24 cellular contexts compared by ENCODE assay signal in the genomic region with DNA sequence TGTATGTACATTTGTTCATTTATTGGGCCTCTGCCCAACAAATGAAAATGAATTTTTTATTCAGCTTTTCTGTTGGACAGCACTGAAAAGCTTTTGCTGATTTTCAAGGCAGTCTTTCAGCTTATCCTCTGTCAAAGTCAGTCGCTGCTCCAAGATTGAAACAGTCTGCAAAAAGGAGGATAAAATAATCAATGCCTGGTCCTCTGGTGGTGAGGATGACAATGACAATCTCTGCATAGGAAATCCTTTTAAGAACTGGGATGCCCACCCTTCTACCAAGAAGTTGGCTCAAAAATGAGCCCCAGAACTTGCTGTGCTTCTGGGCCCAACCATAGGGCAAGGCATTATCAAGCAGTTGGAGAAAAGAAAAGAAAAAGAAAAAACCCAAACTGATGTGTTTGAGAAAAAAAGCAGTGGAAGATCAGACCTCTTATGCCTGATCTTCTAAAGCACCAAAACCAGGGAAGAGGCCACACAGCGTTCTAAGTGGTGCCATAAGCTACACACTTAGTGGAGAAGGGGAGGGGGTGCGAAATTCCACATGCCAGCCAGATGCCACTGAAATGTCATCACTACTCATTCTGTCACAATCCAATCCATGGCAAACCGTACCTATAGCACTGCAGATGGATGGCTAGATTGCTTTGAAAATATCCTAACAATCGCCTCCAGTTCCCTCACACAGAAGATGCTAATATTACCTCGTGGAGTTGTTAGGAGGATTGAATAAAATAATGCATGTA.
DNase-seq lines count a peak whose midpoint lies in the region; FAIRE-seq and TF ChIP-seq lines count a peak whose summit lies in the region.
"Had no signal": no experiment of that assay in that cellular context is flagged by ENCODE, and none has a peak within 500 bp of the region (broad histone marks: within the 10 kb centered on the region; RNA-seq: fewer than 3 reads in every experiment).

No MANE protein-coding gene starts in this region.

- no peaks in the 10 kb centered on the region for H4K20me1 ChIP-seq in Loucy (ENCODE audit: insufficient read depth, low read length, poor library complexity, severe bottlenecking)
- no peaks in the 10 kb centered on the region for H4K20me1 ChIP-seq in H1 (replicated peaks in 1 of 2; ENCODE audit: control insufficient read depth in 1 of 2, insufficient read depth in 2 of 2, low read length in 2 of 2)
- no peaks in the 10 kb centered on the region for H4K20me1 ChIP-seq in neural progenitor cell (ENCODE audit: low read depth)

- intact Hi-C loops in activated CD4-positive, alpha-beta T cell treated with anti-CD3 and anti-CD28 coated beads, Interleukin-2, amount 10 ng/mL, durations not matched to agents 24 days and 14 days (cut with micrococcal nuclease): no loop called here
- intact Hi-C loops in lower leg skin (cut with DNase I; ENCODE audit: low total_unique reads): no loop called here

- no peak overlapping the region for H3K14ac ChIP-seq in H1 (ENCODE audit: insufficient read length)

- no peak overlapping the region for H3K4ac ChIP-seq in H1 (replicated peaks; ENCODE audit: insufficient read length, low read depth, low read length)

- no peak overlapping the region for H2AK5ac ChIP-seq in H1 (ENCODE audit: low read depth, low read length)

- H3K27ac ChIP-seq in H1 (ENCODE audit: low read depth, low read length) (no peak overlapping the region), neural progenitor cell (no peak overlapping the region)
- H3K27ac ChIP-seq: epithelial cell of prostate, pancreas, spleen, tibial nerve had no signal

- H2AFZ ChIP-seq in Loucy (ENCODE audit: low read length) (no peak overlapping the region), H1 (ENCODE audit: low read length) (no peak overlapping the region), neural progenitor cell (replicated peaks) (no peak overlapping the region)

- peak; percentile 23 to 30; a peak in 2 of 4 replicates for TF ChIP-seq RAD21 in H1 (IDR thresholded peaks at IDR 0.05 in 1 of 2, conservative IDR thresholded peaks at IDR 0.05 in 1 of 2; ENCODE audit: low read depth in 2 of 2, low read length in 2 of 2)

- H3K36me3 ChIP-seq in Loucy (ENCODE audit: insufficient read depth, low read length) (no peaks in the 10 kb centered on the region; the same call in 1 of the 2 replicates), H1 (ENCODE audit: control insufficient read depth in 2 of 4, insufficient read depth in 4 of 4, low read length in 3 of 4) (no peaks in the 10 kb centered on the region), neural progenitor cell (no peaks in the 10 kb centered on the region)

- H3K27me3 ChIP-seq in Loucy (ENCODE audit: insufficient read depth, low read length, poor library complexity, severe bottlenecking) (no peaks in the 10 kb centered on the region), H1 (replicated peaks in 1 of 4; ENCODE audit: control insufficient read depth in 3 of 4, extremely low read depth in 1 of 4, insufficient read depth in 3 of 4, low read length in 3 of 4) (no peaks in the 10 kb centered on the region), neural progenitor cell (no peaks in the 10 kb centered on the region)
- H3K27me3 ChIP-seq: pancreas, spleen, tibial nerve had no signal

- no peaks in the 10 kb centered on the region for H3K23me2 ChIP-seq in H1 (ENCODE audit: low read depth, low read length)

- CTCF ChIA-PET in H1 (lab: Charles Lee; ENCODE audit: partially characterized antibody): interaction anchor here (0.7 to 1.5 kb wide), 5 partner anchors 29 to 402 kb away, joined by 3 to 4 read pairs (median 3); no protein-coding TSS in a partner anchor

- TF ChIP-seq CTCF in GM12872 (IDR thresholded peaks at IDR 0.05; ENCODE audit: insufficient read depth, low read depth, low read length): peak; percentile 24; the same call in 1 of the 3 replicates
- peak; percentile 37 for TF ChIP-seq CTCF in Loucy (conservative IDR thresholded peaks at IDR 0.05; ENCODE audit: low read length)
- TF ChIP-seq CTCF in H1 (IDR thresholded peaks at IDR 0.05; ENCODE audit: control extremely low read depth in 1 of 3, insufficient read depth in 1 of 3, low read depth in 1 of 3, low read length in 3 of 3): peak in 1 of 3 experiments; percentile 19; a peak in 1 of 4 replicates
- peak; percentile 28 for TF ChIP-seq CTCF in neural progenitor cell (IDR thresholded peaks at IDR 0.05)
- TF ChIP-seq CTCF in lower leg skin (IDR thresholded peaks at IDR 0.05): no peak
- TF ChIP-seq CTCF in GM20000 (IDR thresholded peaks at IDR 0.05; ENCODE audit: extremely low read depth, missing control alignments): no peak

- peak overlapping the region; percentile 11 for H3K27ac Mint-ChIP-seq in neural progenitor cell
- H3K27ac Mint-ChIP-seq in activated CD4-positive, alpha-beta T cell treated with anti-CD3 and anti-CD28 coated beads, Interleukin-2, amount 10 ng/mL, durations not matched to agents 24 days and 14 days: no peak overlapping the region
- H3K27ac Mint-ChIP-seq: stimulated activated naive B cell treated with anti-CD40 and anti-IgM and Interleukin-4, amounts not matched to agents 10 μg/mL and 1 μg/mL and 100 μg/mL, for 72 hours had no signal

- H4K91ac ChIP-seq in H1 (replicated peaks; ENCODE audit: insufficient read length, low read length): no peak overlapping the region

- no peak overlapping the region for H3K18ac ChIP-seq in H1 (ENCODE audit: extremely low read depth, low read length)

- no peak for TF ChIP-seq POLR2A in H1 (IDR thresholded peaks at IDR 0.05; ENCODE audit: control extremely low read depth in 1 of 2, low read depth in 2 of 2, low read length in 2 of 2)
- TF ChIP-seq POLR2A in lower leg skin (IDR thresholded peaks at IDR 0.05): no peak

- DNase-seq in H1 (ENCODE audit: low read depth in 1 of 2, low spot score in 2 of 2) (no peak), neural progenitor cell (ENCODE audit: low spot score) (no peak), NCI-H2227 (lab: John Stamatoyannopoulos, UW; ENCODE audit: unreplicated experiment) (no peak), lower leg skin (ENCODE audit: low spot score in 2 of 2) (no peak), GM20000 (ENCODE audit: low spot score) (no peak)
- no peak for DNase-seq in activated CD4-positive, alpha-beta T cell treated with anti-CD3 and anti-CD28 coated beads, Interleukin-2, amount 10 ng/mL, durations not matched to agents 24 days and 14 days
- DNase-seq: activated CD8-positive, alpha-beta memory T cell treated with anti-CD3 and anti-CD28 coated beads for 24 hours; activated gamma-delta T cell; aorta; CD4-positive, CD25-positive, alpha-beta regulatory T cell; cortex of kidney; EL; HCEC 1CT; NCI-H1048; NCI-H345; OCI-M1; pancreas; spleen; stimulated activated naive B cell treated with anti-CD40 and anti-IgM and Interleukin-4, amounts not matched to agents 10 μg/mL and 1 μg/mL and 100 μg/mL, for 72 hours had no signal

- H3K79me2 ChIP-seq in Loucy (ENCODE audit: insufficient read depth, low read length): no peaks in the 10 kb centered on the region
- H3K79me2 ChIP-seq in H1 (ENCODE audit: control insufficient read depth in 1 of 2, insufficient read depth in 2 of 2, low read length in 2 of 2): no peaks in the 10 kb centered on the region
- no peaks in the 10 kb centered on the region for H3K79me2 ChIP-seq in neural progenitor cell (ENCODE audit: low read depth)

- no peak overlapping the region for H3K56ac ChIP-seq in H1 (replicated peaks; ENCODE audit: insufficient read length, low read depth, low read length)

- H3K4me3 ChIP-seq in Loucy (ENCODE audit: low read length, poor library complexity, severe bottlenecking) (no peak overlapping the region), H1 (ENCODE audit: extremely low read depth in 1 of 4, insufficient read depth in 2 of 4, low read depth in 3 of 4, low read length in 4 of 4) (no peak overlapping the region), neural progenitor cell (no peak overlapping the region), lower leg skin (ENCODE audit: low read depth, poor library complexity, severe bottlenecking) (no peak overlapping the region)
- H3K4me3 ChIP-seq: GM12878, pancreas, spleen, tibial nerve had no signal

- H2BK15ac ChIP-seq in H1 (ENCODE audit: low read length): no peak overlapping the region

- no peak overlapping the region for H2BK20ac ChIP-seq in H1 (ENCODE audit: low read length)

- H3K9me2 ChIP-seq in Loucy (replicated peaks; ENCODE audit: low read depth, low read length): no peaks in the 10 kb centered on the region

- H3K4me2 ChIP-seq in Loucy (ENCODE audit: low read depth, low read length, poor library complexity, severe bottlenecking) (no peak overlapping the region), H1 (ENCODE audit: insufficient read depth in 1 of 2, low read depth in 2 of 2, low read length in 2 of 2) (no peak overlapping the region), neural progenitor cell (no peak overlapping the region)

- no peak overlapping the region for H2BK5ac ChIP-seq in H1 (ENCODE audit: low read depth, low read length)

- H3K36me3 Mint-ChIP-seq in neural progenitor cell: peaks cover 16% of the 10 kb centered on the region
- peaks cover 35% of the 10 kb centered on the region for H3K36me3 Mint-ChIP-seq in activated CD4-positive, alpha-beta T cell treated with anti-CD3 and anti-CD28 coated beads, Interleukin-2, amount 10 ng/mL, durations not matched to agents 24 days and 14 days (ENCODE audit: low read depth)

- peaks cover 2% of the 10 kb centered on the region; the same call in 1 of the 2 replicates for H3F3A ChIP-seq in Loucy (ENCODE audit: low read depth)
- H3F3A ChIP-seq in neural progenitor cell (ENCODE audit: low read depth): no peaks in the 10 kb centered on the region

- H2BK120ac ChIP-seq in H1 (replicated peaks; ENCODE audit: low read depth, low read length): no peak overlapping the region

- H3K9me3 Mint-ChIP-seq in neural progenitor cell: no peaks in the 10 kb centered on the region
- H3K9me3 Mint-ChIP-seq in activated CD4-positive, alpha-beta T cell treated with anti-CD3 and anti-CD28 coated beads, Interleukin-2, amount 10 ng/mL, durations not matched to agents 24 days and 14 days: no peaks in the 10 kb centered on the region
- H3K9me3 Mint-ChIP-seq: stimulated activated naive B cell treated with anti-CD40 and anti-IgM and Interleukin-4, amounts not matched to agents 10 μg/mL and 1 μg/mL and 100 μg/mL, for 72 hours had no signal

- peaks cover 2% of the 10 kb centered on the region for H3K27me3 Mint-ChIP-seq in neural progenitor cell (ENCODE audit: insufficient read depth, low read depth)
- no peaks in the 10 kb centered on the region for H3K27me3 Mint-ChIP-seq in activated CD4-positive, alpha-beta T cell treated with anti-CD3 and anti-CD28 coated beads, Interleukin-2, amount 10 ng/mL, durations not matched to agents 24 days and 14 days
- H3K27me3 Mint-ChIP-seq: CD4-positive, CD25-positive, alpha-beta regulatory T cell; stimulated activated naive B cell treated with anti-CD40 and anti-IgM and Interleukin-4, amounts not matched to agents 10 μg/mL and 1 μg/mL and 100 μg/mL, for 72 hours had no signal

- H3K4me1 ChIP-seq in Loucy (ENCODE audit: insufficient read depth, low read length, poor library complexity, severe bottlenecking) (peaks cover 6% of the 10 kb centered on the region), H1 (replicated peaks in 1 of 4; ENCODE audit: control insufficient read depth in 3 of 4, insufficient read depth in 4 of 4, low read length in 3 of 4) (peaks cover 0 to 2% (median 1%) of the 10 kb centered on the region in 4 experiments; a peak in 3 of 7 replicates), neural progenitor cell (no peaks in the 10 kb centered on the region)
- H3K4me1 ChIP-seq: pancreas had no signal

- H3K79me1 ChIP-seq in H1 (ENCODE audit: low read depth, low read length): no peaks in the 10 kb centered on the region

- FAIRE-seq in H1 (lab: Jason Lieb, UNC): no peak
- FAIRE-seq: GM12878, pancreas had no signal

- no peak for TF ChIP-seq EP300 in H1 (IDR thresholded peaks at IDR 0.05; ENCODE audit: borderline replicate concordance in 1 of 2, low read depth in 2 of 2, low read length in 2 of 2)

- no peak overlapping the region for H4K8ac ChIP-seq in H1 (ENCODE audit: extremely low read depth, insufficient read depth, low read length)

- H3K9me3 ChIP-seq in Loucy (ENCODE audit: insufficient read depth, low read depth, low read length) (no peaks in the 10 kb centered on the region), H1 (ENCODE audit: insufficient read depth in 2 of 2, low read depth in 1 of 2, low read length in 1 of 2) (no peaks in the 10 kb centered on the region), neural progenitor cell (ENCODE audit: low read depth) (no peaks in the 10 kb centered on the region)
- H3K9me3 ChIP-seq: pancreas, spleen, tibial nerve had no signal

- H3K9ac ChIP-seq in Loucy (ENCODE audit: low read depth, low read length, poor library complexity, severe bottlenecking): no peak overlapping the region
- H3K9ac ChIP-seq in H1 (replicated peaks in 1 of 4; ENCODE audit: extremely low read depth in 1 of 4, low read depth in 3 of 4, low read length in 3 of 4): no peak overlapping the region
- H3K9ac ChIP-seq in neural progenitor cell: no peak overlapping the region

- 90% methylated on average over 6 of the region's 6 CpGs; no CpG with 5 or more reads in 1 of the 2 experiments for WGBS in H1 (ENCODE audit: extremely low coverage in 1 of 2, insufficient coverage in 1 of 2, insufficient read length in 1 of 2, insufficient replicate concordance in 2 of 2, low coverage in 1 of 2, low lambda C conversion rate in 2 of 2, missing lambda C conversion rate in 1 of 2), 2 experiments
- 76 to 87% methylated on average over 6 of the region's 6 CpGs for WGBS in lower leg skin, 2 donors

- no peak overlapping the region for H4K5ac ChIP-seq in H1 (ENCODE audit: insufficient read length, low read depth, low read length)

- H3K4me1 Mint-ChIP-seq in neural progenitor cell: peaks cover 7% of the 10 kb centered on the region
- peaks cover 9% of the 10 kb centered on the region for H3K4me1 Mint-ChIP-seq in activated CD4-positive, alpha-beta T cell treated with anti-CD3 and anti-CD28 coated beads, Interleukin-2, amount 10 ng/mL, durations not matched to agents 24 days and 14 days

- no peak overlapping the region for H3K23ac ChIP-seq in H1 (ENCODE audit: insufficient read length)

- H3K4me3 Mint-ChIP-seq in neural progenitor cell: no peak overlapping the region
- no peak overlapping the region for H3K4me3 Mint-ChIP-seq in activated CD4-positive, alpha-beta T cell treated with anti-CD3 and anti-CD28 coated beads, Interleukin-2, amount 10 ng/mL, durations not matched to agents 24 days and 14 days
- H3K4me3 Mint-ChIP-seq: CD4-positive, CD25-positive, alpha-beta regulatory T cell; stimulated activated naive B cell treated with anti-CD40 and anti-IgM and Interleukin-4, amounts not matched to agents 10 μg/mL and 1 μg/mL and 100 μg/mL, for 72 hours had no signal

- H2BK12ac ChIP-seq in H1 (ENCODE audit: low read depth, low read length): no peak overlapping the region; the same call in 1 of the 2 replicates

- POLR2A ChIA-PET in H1 (lab: Charles Lee; ENCODE audit: partially characterized antibody): interaction anchor here (0.9 kb wide), 1 partner anchor 69 kb away, joined by 3 read pairs; a partner anchor contains a TSS

Comparison
In these comparisons a context has a peak if more than half of its experiments do, and no peak if none do; other contexts are left out.
1. CTCF ChIP-seq: peak in GM12872 (single experiment), Loucy (single experiment) and neural progenitor cell (single experiment); none in lower leg skin (0 of 3) and GM20000 (single experiment).